In genomic region chr14:96953443-96953842, GRCh38 we compare ENCODE assay signal across 19 cellular contexts.
DNase-seq lines count a peak whose midpoint lies in the region; ATAC-seq and TF ChIP-seq lines count a peak whose summit lies in the region.
"Had no signal": no experiment of that assay in that cellular context is flagged by ENCODE, and none has a peak within 500 bp of the region (broad histone marks: within the 10 kb centered on the region; RNA-seq: fewer than 3 reads in every experiment).

No MANE protein-coding gene starts in this region.

- H2AFZ ChIP-seq in neuronal stem cell (ENCODE audit: low read length): no peak overlapping the region

- H3K9me3 ChIP-seq in ectodermal cell (ENCODE audit: control insufficient read depth, low read length): no peaks in the 10 kb centered on the region
- H3K9me3 ChIP-seq in endodermal cell (ENCODE audit: control insufficient read depth, low read length): no peaks in the 10 kb centered on the region
- peaks cover 0 to 22% of the 10 kb centered on the region in 2 donors for H3K9me3 ChIP-seq in neuronal stem cell (replicated peaks in 1 of 2; ENCODE audit: control insufficient read depth in 2 of 2, insufficient read depth in 1 of 2, low read depth in 1 of 2, low read length in 2 of 2)
- H3K9me3 ChIP-seq: BE2C had no signal

- H2BK15ac ChIP-seq in neuronal stem cell (ENCODE audit: low read length): no peak overlapping the region

- no peak overlapping the region for H2BK120ac ChIP-seq in neuronal stem cell (ENCODE audit: low read depth, low read length)

- H3K36me3 ChIP-seq in ectodermal cell (ENCODE audit: control insufficient read depth, insufficient read depth, low read length) (no peaks in the 10 kb centered on the region), endodermal cell (ENCODE audit: control insufficient read depth, insufficient read depth, low read length) (no peaks in the 10 kb centered on the region), neuronal stem cell (replicated peaks in 1 of 2; ENCODE audit: control insufficient read depth in 2 of 2, insufficient read depth in 2 of 2, low read length in 2 of 2) (peaks cover 0 to 2% of the 10 kb centered on the region in 2 donors)
- H3K36me3 ChIP-seq: BE2C had no signal

- no peaks in the 10 kb centered on the region for H3K27me3 ChIP-seq in ectodermal cell (ENCODE audit: control insufficient read depth, insufficient read depth, low read length, poor library complexity, severe bottlenecking)
- no peaks in the 10 kb centered on the region for H3K27me3 ChIP-seq in endodermal cell (ENCODE audit: control insufficient read depth, insufficient read depth, low read length, poor library complexity, severe bottlenecking)
- peaks cover 0 to 2% (median 0%) of the 10 kb centered on the region in 3 experiments for H3K27me3 ChIP-seq in neuronal stem cell (ENCODE audit: control insufficient read depth in 3 of 3, insufficient read depth in 3 of 3, low read depth in 1 of 3, low read length in 3 of 3)
- H3K27me3 ChIP-seq: BE2C, BLaER1 had no signal

- no peak for ATAC-seq in GM21825 (IDR thresholded peaks at IDR 0.05; ENCODE audit: unreplicated experiment)
- ATAC-seq in natural killer cell: no peak

- H3K9ac ChIP-seq in endodermal cell (ENCODE audit: extremely low read depth, low read length, poor library complexity, severe bottlenecking): no peak overlapping the region
- H3K9ac ChIP-seq in neuronal stem cell (ENCODE audit: low read depth, low read length, poor library complexity): no peak overlapping the region
- H3K9ac ChIP-seq: BLaER1 had no signal

- no peak overlapping the region for H3K18ac ChIP-seq in neuronal stem cell (ENCODE audit: low read length)

- H3K27me3 Mint-ChIP-seq in endodermal cell (ENCODE audit: insufficient read depth) (no peaks in the 10 kb centered on the region), natural killer cell (ENCODE audit: low read depth in 2 of 2) (no peaks in the 10 kb centered on the region)
- H3K27me3 Mint-ChIP-seq: CD4-positive, alpha-beta memory T cell; CD4-positive, CD25-positive, alpha-beta regulatory T cell; CD8-positive, alpha-beta memory T cell had no signal

- H3K14ac ChIP-seq in neuronal stem cell (ENCODE audit: low read length): peak overlapping the region; percentile 25

- H2BK5ac ChIP-seq in neuronal stem cell (ENCODE audit: low read length): no peak overlapping the region

- H4K8ac ChIP-seq in neuronal stem cell (ENCODE audit: low read depth, low read length): no peak overlapping the region

- intact Hi-C loops in natural killer cell (cut with micrococcal nuclease): no loop called here

- DNase-seq in endodermal cell: peak; percentile 27
- DNase-seq in neuronal stem cell (ENCODE audit: low spot score): no peak
- no peak for DNase-seq in DMS153 treated with DMSO at 0.1 percent for 48 hours (lab: John Stamatoyannopoulos, UW; ENCODE audit: unreplicated experiment)
- no peak for DNase-seq in natural killer cell
- DNase-seq: 8988T; ACHN; BE2C; C1 segment of cervical spinal cord; CD4-positive, alpha-beta memory T cell; CD4-positive, CD25-positive, alpha-beta regulatory T cell; CD8-positive, alpha-beta memory T cell; DMS 273 treated with DMSO at 0.1 percent for 48 hours; DMS153; DMS79 treated with DMSO at 0.1 percent for 48 hours; GF-D8 had no signal

- no peak overlapping the region for H3K4me2 ChIP-seq in neuronal stem cell (ENCODE audit: insufficient read depth, low read length, poor library complexity, severe bottlenecking)
- H3K4me2 ChIP-seq: BLaER1 had no signal

- H3K4me1 ChIP-seq in ectodermal cell (ENCODE audit: control insufficient read depth, insufficient read depth, low read length) (no peaks in the 10 kb centered on the region), endodermal cell (ENCODE audit: control insufficient read depth, insufficient read depth, low read length) (no peaks in the 10 kb centered on the region), neuronal stem cell (ENCODE audit: control insufficient read depth in 2 of 2, insufficient read depth in 1 of 2, low read depth in 1 of 2, low read length in 2 of 2) (peaks cover 5 to 7% of the 10 kb centered on the region in 2 donors)
- H3K4me1 ChIP-seq: BE2C had no signal

- H3K4me3 Mint-ChIP-seq in endodermal cell (no peak overlapping the region), natural killer cell (no peak overlapping the region)
- H3K4me3 Mint-ChIP-seq: CD14-positive monocyte; CD4-positive, alpha-beta memory T cell; CD4-positive, CD25-positive, alpha-beta regulatory T cell; CD8-positive, alpha-beta memory T cell had no signal

- H4K91ac ChIP-seq in neuronal stem cell (ENCODE audit: low read depth, low read length, poor library complexity): no peak overlapping the region

- H3K27ac ChIP-seq in ectodermal cell (ENCODE audit: insufficient read depth, low read depth, low read length, poor library complexity, severe bottlenecking) (peak overlapping the region; percentile 48), endodermal cell (ENCODE audit: low read depth, low read length) (peak overlapping the region; percentile 82), neuronal stem cell (replicated peaks; ENCODE audit: low read length) (no peak overlapping the region)
- H3K27ac ChIP-seq: BLaER1 had no signal

- no peaks in the 10 kb centered on the region for H3K4me1 Mint-ChIP-seq in endodermal cell
- no peaks in the 10 kb centered on the region for H3K4me1 Mint-ChIP-seq in natural killer cell

- no peak overlapping the region for H2AK5ac ChIP-seq in neuronal stem cell (ENCODE audit: low read depth, low read length)

- TF ChIP-seq CTCF in endodermal cell (conservative IDR thresholded peaks at IDR 0.05): no peak
- no peak for TF ChIP-seq CTCF in natural killer cell (IDR thresholded peaks at IDR 0.05)

- no peak overlapping the region for H3K4me3 ChIP-seq in ectodermal cell (ENCODE audit: insufficient read depth, low read depth, low read length)
- no peak overlapping the region for H3K4me3 ChIP-seq in endodermal cell (ENCODE audit: low read length)
- no peak overlapping the region for H3K4me3 ChIP-seq in neuronal stem cell (ENCODE audit: low read length in 2 of 2)
- H3K4me3 ChIP-seq: BLaER1 had no signal

- H3K4ac ChIP-seq in neuronal stem cell (ENCODE audit: low read length): no peak overlapping the region

- H3K36me3 Mint-ChIP-seq in endodermal cell (ENCODE audit: low read depth): peaks cover 2% of the 10 kb centered on the region
- H3K36me3 Mint-ChIP-seq in natural killer cell: no peaks in the 10 kb centered on the region

- H3K79me1 ChIP-seq in neuronal stem cell (ENCODE audit: low read depth, low read length): no peaks in the 10 kb centered on the region

- H3K27ac Mint-ChIP-seq in endodermal cell (no peak overlapping the region), natural killer cell (no peak overlapping the region)

- no peak overlapping the region for H2BK12ac ChIP-seq in neuronal stem cell (ENCODE audit: low read length)

- 91% methylated on average over 5 of the region's 5 CpGs for WGBS in ectodermal cell, 2 experiments
- 88 to 90% methylated on average over 5 of the region's 5 CpGs for WGBS in endodermal cell (ENCODE audit: insufficient coverage in 1 of 2, insufficient read length in 1 of 2), 2 experiments
- no CpG with 5 or more reads among the region's 5 CpGs for WGBS in neuronal stem cell (ENCODE audit: extremely low coverage in 2 of 2, insufficient read length in 2 of 2, insufficient replicate concordance in 1 of 2), 2 donors

- H3K23ac ChIP-seq in neuronal stem cell (ENCODE audit: low read depth, low read length, poor library complexity): no peak overlapping the region

- H3K9me3 Mint-ChIP-seq in endodermal cell (no peaks in the 10 kb centered on the region), natural killer cell (no peaks in the 10 kb centered on the region)
